In genomic region chr9:69324549-69325401, GRCh38 we compare ENCODE assay signal across 8 cellular contexts. TPM values are rescaled to one million over a fixed set of nuclear protein-coding genes. Genes with fewer than 3 reads are reported as not detected.
DNase-seq lines count a peak whose midpoint lies in the region; ATAC-seq and TF ChIP-seq lines count a peak whose summit lies in the region.

A gene with protein sequence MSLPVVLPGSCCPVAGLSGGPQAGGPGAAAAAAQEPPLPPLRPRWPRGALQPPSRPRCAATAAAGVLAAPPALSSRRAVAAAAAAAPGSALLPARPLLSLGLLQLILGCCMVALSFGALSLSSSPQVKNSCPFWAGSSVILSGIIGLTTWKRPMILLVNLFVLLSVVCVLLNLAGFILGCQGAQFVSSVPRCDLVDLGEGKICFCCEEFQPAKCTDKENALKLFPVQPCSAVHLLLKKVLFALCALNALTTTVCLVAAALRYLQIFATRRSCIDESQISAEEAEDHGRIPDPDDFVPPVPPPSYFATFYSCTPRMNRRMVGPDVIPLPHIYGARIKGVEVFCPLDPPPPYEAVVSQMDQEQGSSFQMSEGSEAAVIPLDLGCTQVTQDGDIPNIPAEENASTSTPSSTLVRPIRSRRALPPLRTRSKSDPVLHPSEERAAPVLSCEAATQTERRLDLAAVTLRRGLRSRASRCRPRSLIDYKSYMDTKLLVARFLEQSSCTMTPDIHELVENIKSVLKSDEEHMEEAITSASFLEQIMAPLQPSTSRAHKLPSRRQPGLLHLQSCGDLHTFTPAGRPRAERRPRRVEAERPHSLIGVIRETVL (plus strand): TSS chr9:69325215. CDS start chr9:69325310, 95 bp downstream.

- H3K9me3 ChIP-seq in breast epithelium, result no peaks in the 10 kb centered on the region
- H3K9me3 ChIP-seq in skeletal muscle satellite cell (replicated peaks; ENCODE audit: low read length), result no peaks in the 10 kb centered on the region

- H3K4me3 ChIP-seq in breast epithelium (peak within 1 kb of the TSS; percentile 48 to 80 (median 66)), skeletal muscle satellite cell (ENCODE audit: low read length) (peak within 1 kb of the TSS; percentile 68)

- no peaks in the 10 kb centered on the region for H3K4me1 ChIP-seq in breast epithelium
- peaks cover 11% of the 10 kb centered on the region for H3K4me1 ChIP-seq in skeletal muscle satellite cell (ENCODE audit: control insufficient read depth, insufficient read depth, low read length)

- no peaks in the 10 kb centered on the region for H3K36me3 ChIP-seq in breast epithelium
- H3K36me3 ChIP-seq in skeletal muscle satellite cell (ENCODE audit: insufficient read depth, low read length), result no peaks in the 10 kb centered on the region

- TF ChIP-seq POLR2A in breast epithelium (IDR thresholded peaks at IDR 0.05), result no peak

- DNase-seq in AG08395 (ENCODE audit: low spot score), result peak; percentile 33
- DNase-seq in GM20000 (ENCODE audit: low spot score), result peak; percentile 43
- DNase-seq in NCI-H2196 treated with DMSO at 0.1 percent for 48 hours (lab: John Stamatoyannopoulos, UW; ENCODE audit: unreplicated experiment), result peak; percentile 43
- DNase-seq in breast epithelium (ENCODE audit: low spot score in 2 of 2), result peak; percentile 65 to 80
- DNase-seq in iPS-NIHi7 (ENCODE audit: extremely low spot score), result peak; percentile 75

- H3K27me3 ChIP-seq in breast epithelium, result no peaks in the 10 kb centered on the region
- H3K27me3 ChIP-seq in skeletal muscle satellite cell (ENCODE audit: control insufficient read depth, insufficient read depth, low read length), result peaks cover 81% of the 10 kb centered on the region

- intact Hi-C loops in breast epithelium (cut with DNase I; ENCODE audit: low total_unique reads), result no loop called here

- peak within 1 kb of the TSS; percentile 86 to 88 for H3K27ac ChIP-seq in breast epithelium

- TF ChIP-seq CTCF in GM20000 (IDR thresholded peaks at IDR 0.05; ENCODE audit: extremely low read depth, missing control alignments), result no peak
- peak in 1 of 3 donors; percentile 9 for TF ChIP-seq CTCF in breast epithelium (IDR thresholded peaks at IDR 0.05)

- peak within 1 kb of the TSS; percentile 83 for H3K4me2 ChIP-seq in skeletal muscle satellite cell (ENCODE audit: low read length)

- no peak within 1 kb of the TSS for H3K9ac ChIP-seq in skeletal muscle satellite cell (ENCODE audit: low read depth, low read length)

- ATAC-seq in GM18520 (IDR thresholded peaks at IDR 0.05; ENCODE audit: unreplicated experiment), result no peak
- no peak for ATAC-seq in HG02571 (IDR thresholded peaks at IDR 0.05; ENCODE audit: unreplicated experiment)

RNA-seq across cellular contexts. Expression of the gene that starts here (rescaled TPM):
- total RNA-seq in breast epithelium, result 10 to 100 TPM in 2 of 3 donors, 1 to 10 TPM in 1; 3.0 to 52.7 (median 30.5) TPM
- total RNA-seq in skeletal muscle satellite cell (2012; rRNA removed), result 0.22 TPM in 1 of 2 replicates, not detected in the other
